In genomic region chr2:172285010-172285621, GRCh38 we compare ENCODE assay signal across 8 cellular contexts.
A peak's percentile ranks its signal among the peaks of the same experiment; 100 is the strongest.
DNase-seq lines count a peak whose midpoint lies in the region; ATAC-seq lines count a peak whose summit lies in the region.

No MANE protein-coding gene starts in this region.

- H3K4me1 ChIP-seq in SJSA1 (replicated peaks) = peaks cover 37% of the 10 kb centered on the region

- H3K4me3 ChIP-seq in SJSA1 = no peak overlapping the region

- DNase-seq in DMS79 treated with DMSO at 0.1 percent for 48 hours (lab: John Stamatoyannopoulos, UW) (peak; percentile 17), DMS79 (lab: John Stamatoyannopoulos, UW) (no peak), SJSA1 (ENCODE audit: low read depth in 1 of 2, low spot score in 2 of 2) (peak in 1 of 2 experiments; percentile 34), left cardiac atrium (no peak), stromal cell of bone marrow (ENCODE audit: low read depth) (peak; percentile 65), mesenteric fat pad (ENCODE audit: low spot score) (no peak)

- H3K27ac ChIP-seq in SJSA1 = 0 out of 2 replicates have a peak overlapping the region, but pooled peaks have one; percentile 1

- intact Hi-C loops in left cardiac atrium (cut with DNase I) = no loop called here

- H3K36me3 ChIP-seq in SJSA1 = no peaks in the 10 kb centered on the region

- no peaks in the 10 kb centered on the region for H3K9me3 ChIP-seq in SJSA1 (replicated peaks)

- ATAC-seq in left cardiac atrium = peak; percentile 46 to 50
- no peak for ATAC-seq in GM21367 (IDR thresholded peaks at IDR 0.05; ENCODE audit: unreplicated experiment)
- ATAC-seq in GM19351 (IDR thresholded peaks at IDR 0.05; ENCODE audit: unreplicated experiment) = no peak

- H3K27me3 ChIP-seq in SJSA1 (replicated peaks) = no peaks in the 10 kb centered on the region

Comparison
In these comparisons a context has a peak if more than half of its experiments do, and no peak if none do; other contexts are left out.
1. DNase-seq: peak in DMS79 treated with DMSO at 0.1 percent for 48 hours (single experiment) and stromal cell of bone marrow (single experiment); none in DMS79 (single experiment), left cardiac atrium (single experiment) and mesenteric fat pad (single experiment).
2. ATAC-seq: peak in left cardiac atrium (2 of 2); none in GM21367 (single experiment) and GM19351 (single experiment).